ENCODE assay signal across 14 cellular contexts in genomic region chr10:97466755-97467154, GRCh38. TPM values are rescaled to one million over a fixed set of nuclear protein-coding genes. Genes with fewer than 3 reads are reported as not detected.
DNase-seq lines count a peak whose midpoint lies in the region; ATAC-seq, FAIRE-seq and TF ChIP-seq lines count a peak whose summit lies in the region.
"Had no signal": no experiment of that assay in that cellular context is flagged by ENCODE, and none has a peak within 500 bp of the region (broad histone marks: within the 10 kb centered on the region; RNA-seq: fewer than 3 reads in every experiment).

No MANE protein-coding gene starts in this region.

- DNase-seq in Daoy (ENCODE audit: low read depth) (peak; percentile 14), M059J (ENCODE audit: low read depth) (peak; percentile 71), bronchial epithelial cell (ENCODE audit: low read depth) (peak; percentile 83), mesenteric fat pad (ENCODE audit: low spot score) (peak; percentile 33), NCI-H187 treated with DMSO at 0.1 percent for 48 hours (lab: John Stamatoyannopoulos, UW) (no peak)
- no peak for DNase-seq in stimulated activated naive CD4-positive, alpha-beta T cell treated with Interleukin-2 at 50 U/mL for 16 hours (lab: John Stamatoyannopoulos, UW)
- DNase-seq: activated CD8-positive, alpha-beta memory T cell treated with anti-CD3 and anti-CD28 coated beads, Interleukin-2, amount 50 U/mL, for 4 hours; activated naive CD8-positive, alpha-beta T cell treated with anti-CD3 and anti-CD28 coated beads, Interleukin-2, amount 10 ng/mL, durations not matched to agents 7 days and 5 days; testis had no signal

- ATAC-seq in GM19035 (IDR thresholded peaks at IDR 0.05; ENCODE audit: unreplicated experiment) (no peak), HG02588 (IDR thresholded peaks at IDR 0.05; ENCODE audit: unreplicated experiment) (no peak)

- no peak for TF ChIP-seq CTCF in bronchial epithelial cell (IDR thresholded peaks at IDR 0.05; ENCODE audit: insufficient read depth, low read length, severe bottlenecking)

- H3K27me3 ChIP-seq in bronchial epithelial cell (ENCODE audit: control insufficient read depth, insufficient read depth, low read length): no peaks in the 10 kb centered on the region
- H3K27me3 ChIP-seq: BLaER1 treated with 17β-estradiol and CSF1 and Interleukin-3, amounts not matched to agents 10 nM and 100 nM; testis had no signal

- FAIRE-seq in bronchial epithelial cell (lab: Jason Lieb, UNC): no peak
- FAIRE-seq: endothelial cell of umbilical vein, GM12891 had no signal

- peaks cover 26% of the 10 kb centered on the region for H3K36me3 ChIP-seq in bronchial epithelial cell (ENCODE audit: control insufficient read depth, insufficient read depth, low read length)

- no peak overlapping the region for H3K4me3 ChIP-seq in bronchial epithelial cell (ENCODE audit: low read depth, low read length)
- H3K4me3 ChIP-seq: BLaER1 treated with 17β-estradiol and CSF1 and Interleukin-3, amounts not matched to agents 10 nM and 100 nM; testis had no signal

RNA-seq across cellular contexts. Expression of gene ZDHHC16, which starts 20.8 kb away (rescaled TPM):
- total RNA-seq in Daoy (2014; rRNA removed; shearing (Covaris generic)): 29.8 and 38.1 TPM in 2 replicates
- total RNA-seq in M059J (2014; rRNA removed; shearing (Covaris generic)): 63.3 and 67.8 TPM in 2 replicates
- total RNA-seq in bronchial epithelial cell (31.9 and 37.6 TPM in 2 replicates), mesenteric fat pad (28.0 TPM)

RNA-seq across cellular contexts. Expression of gene EXOSC1, which starts 20.9 kb away (rescaled TPM):
- 37.7 and 49.1 TPM in 2 replicates for total RNA-seq in Daoy (2014; rRNA removed; shearing (Covaris generic))
- 68.9 and 69.3 TPM in 2 replicates for total RNA-seq in M059J (2014; rRNA removed; shearing (Covaris generic))
- total RNA-seq in bronchial epithelial cell: 30.9 and 34.2 TPM in 2 replicates
- 21.2 TPM for total RNA-seq in mesenteric fat pad

RNA-seq across cellular contexts. Expression of gene MMS19, which starts 31.5 kb away (rescaled TPM):
- 53.3 and 70.5 TPM in 2 replicates for total RNA-seq in Daoy (2014; rRNA removed; shearing (Covaris generic))
- total RNA-seq in M059J (2014; rRNA removed; shearing (Covaris generic)): 68.0 and 71.8 TPM in 2 replicates
- 23.2 and 38.2 TPM in 2 replicates for total RNA-seq in bronchial epithelial cell
- total RNA-seq in mesenteric fat pad: 38.0 TPM

RNA-seq across cellular contexts. Expression of gene UBTD1, which starts 32.0 kb away (rescaled TPM):
- 8.2 and 8.3 TPM in 2 replicates for total RNA-seq in Daoy (2014; rRNA removed; shearing (Covaris generic))
- total RNA-seq in M059J (2014; rRNA removed; shearing (Covaris generic)): 21.8 and 40.5 TPM in 2 replicates
- total RNA-seq in bronchial epithelial cell: 11.1 and 12.4 TPM in 2 replicates
- 19.9 TPM for total RNA-seq in mesenteric fat pad

RNA-seq across cellular contexts. Expression of gene PGAM1, which starts 40.8 kb away (rescaled TPM):
- total RNA-seq in Daoy (2014; rRNA removed; shearing (Covaris generic)): 506 and 508 TPM in 2 replicates
- total RNA-seq in M059J (2014; rRNA removed; shearing (Covaris generic)): 949 and 1,198 TPM in 2 replicates
- 404 and 490 TPM in 2 replicates for total RNA-seq in bronchial epithelial cell
- total RNA-seq in mesenteric fat pad: 190 TPM

Comparison
In these comparisons a context has a peak if more than half of its experiments do, and no peak if none do; other contexts are left out.
1. DNase-seq: peak in Daoy (single experiment), M059J (single experiment), bronchial epithelial cell (single experiment) and mesenteric fat pad (single experiment); none in stimulated activated naive CD4-positive, alpha-beta T cell treated with Interleukin-2 at 50 U/mL for 16 hours (single experiment) and NCI-H187 treated with DMSO at 0.1 percent for 48 hours (single experiment).